In the genomic region with DNA sequence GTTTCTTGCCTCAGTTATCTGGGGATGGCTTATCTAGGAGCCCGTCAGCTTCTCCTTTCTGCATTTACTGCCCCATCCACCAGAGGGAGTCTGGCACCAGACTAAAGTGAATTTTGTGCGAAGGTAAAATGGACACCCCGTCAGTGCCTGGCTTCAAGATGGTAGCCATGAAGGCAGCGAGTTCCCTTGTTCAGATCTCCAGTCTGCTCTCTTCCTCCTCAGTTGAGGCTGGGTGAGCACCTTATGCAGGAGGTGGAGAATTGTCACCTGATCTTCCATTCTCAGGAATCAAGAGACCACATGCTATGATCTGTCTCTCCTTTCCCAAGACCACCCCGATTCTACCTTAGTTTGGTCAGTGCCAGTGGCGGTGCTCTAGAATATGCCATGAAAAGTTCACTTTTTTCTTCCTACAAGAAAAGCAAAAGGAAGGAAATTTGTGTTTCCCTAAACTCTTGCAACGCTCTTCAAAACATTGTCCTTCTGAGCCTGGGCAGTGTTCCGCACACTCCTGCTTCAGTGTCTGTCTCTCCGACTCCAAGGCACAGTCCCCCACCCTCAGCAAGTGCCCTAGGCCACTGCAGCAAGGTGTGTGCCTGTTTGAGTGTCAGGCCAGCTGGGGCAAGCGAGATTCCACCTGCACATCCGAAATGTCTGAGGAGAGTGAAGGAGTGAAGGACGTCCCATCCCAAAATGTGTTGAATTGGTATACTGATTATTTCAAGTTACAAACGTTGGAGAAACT, we compare ENCODE assay signal across 8 cellular contexts.
DNase-seq lines count a peak whose midpoint lies in the region; ATAC-seq and TF ChIP-seq lines count a peak whose summit lies in the region.

No MANE protein-coding gene starts in this region.

- H3K9me3 Mint-ChIP-seq in CD4-positive, alpha-beta T cell: no peaks in the 10 kb centered on the region
- no peaks in the 10 kb centered on the region for H3K9me3 Mint-ChIP-seq in activated naive CD8-positive, alpha-beta T cell treated with anti-CD3 and anti-CD28 coated beads, Interleukin-2, amount 10 ng/mL, durations not matched to agents 7 days and 5 days

- H3K4me3 Mint-ChIP-seq in CD4-positive, alpha-beta T cell: no peak overlapping the region
- H3K4me3 Mint-ChIP-seq in activated naive CD8-positive, alpha-beta T cell treated with anti-CD3 and anti-CD28 coated beads, Interleukin-2, amount 10 ng/mL, durations not matched to agents 7 days and 5 days: no peak overlapping the region

- intact Hi-C loops in CD4-positive, alpha-beta T cell (cut with DNase I, micrococcal nuclease): loop anchor here (1.0 to 10.0 kb wide), 5 partner anchors 203 to 725 kb away; no protein-coding TSS in a partner anchor
- intact Hi-C loops in Panc1 (cut with micrococcal nuclease; ENCODE audit: unreplicated experiment): no loop called here

- BruUV-seq in Panc1 (replicated peaks; lab: Mats Ljungman, UMichigan): no TSS peak

- H3K9me3 ChIP-seq in CD4-positive, alpha-beta T cell (ENCODE audit: control insufficient read depth, low read length): no peaks in the 10 kb centered on the region
- H3K9me3 ChIP-seq in Panc1 (ENCODE audit: control insufficient read depth, insufficient read depth, low read depth, low read length): no peaks in the 10 kb centered on the region

- no peaks in the 10 kb centered on the region for H3K27me3 ChIP-seq in CD4-positive, alpha-beta T cell (ENCODE audit: control insufficient read depth, insufficient read depth, low read length)
- H3K27me3 ChIP-seq in Panc1 (ENCODE audit: control insufficient read depth, insufficient read depth, low read length): no peaks in the 10 kb centered on the region; the same call in 1 of the 2 replicates

- H3K27ac ChIP-seq in CD4-positive, alpha-beta T cell (ENCODE audit: low read depth, low read length): no peak overlapping the region
- H3K27ac ChIP-seq in Panc1 (ENCODE audit: low read length): no peak overlapping the region

- peak; percentile 2 to 34 (median 10) for DNase-seq in CD4-positive, alpha-beta T cell
- DNase-seq in HK-2 (ENCODE audit: unreplicated experiment) (peak; percentile 41), Panc1 (ENCODE audit: low read depth, low spot score) (peak; percentile 30), left kidney (ENCODE audit: low read depth, low spot score) (peak; percentile 18), pons (ENCODE audit: low spot score) (no peak), NCI-H1694 (lab: John Stamatoyannopoulos, UW) (no peak)
- peak; percentile 31 for DNase-seq in activated naive CD8-positive, alpha-beta T cell treated with anti-CD3 and anti-CD28 coated beads, Interleukin-2, amount 10 ng/mL, durations not matched to agents 7 days and 5 days

- no peaks in the 10 kb centered on the region for H3K4me1 Mint-ChIP-seq in CD4-positive, alpha-beta T cell (ENCODE audit: low read depth)
- no peaks in the 10 kb centered on the region for H3K4me1 Mint-ChIP-seq in activated naive CD8-positive, alpha-beta T cell treated with anti-CD3 and anti-CD28 coated beads, Interleukin-2, amount 10 ng/mL, durations not matched to agents 7 days and 5 days

- POLR2A ChIA-PET in CD4-positive, alpha-beta T cell (lab: Charles Lee): no interaction called here
- POLR2A ChIA-PET in Panc1 (lab: Charles Lee): interaction anchor here (0.5 kb wide), 1 partner anchor 1426 kb away, joined by 11 read pairs; no protein-coding TSS in a partner anchor
- POLR2A ChIA-PET in activated naive CD8-positive, alpha-beta T cell treated with anti-CD3 and anti-CD28 coated beads, Interleukin-2, amount 10 ng/mL, durations not matched to agents 7 days and 5 days (lab: Charles Lee): no interaction called here

- H3K4me1 ChIP-seq in Panc1 (ENCODE audit: control insufficient read depth, insufficient read depth, low read length): no peaks in the 10 kb centered on the region

- no peak overlapping the region for H3K27ac Mint-ChIP-seq in CD4-positive, alpha-beta T cell
- no peak overlapping the region for H3K27ac Mint-ChIP-seq in activated naive CD8-positive, alpha-beta T cell treated with anti-CD3 and anti-CD28 coated beads, Interleukin-2, amount 10 ng/mL, durations not matched to agents 7 days and 5 days

- TF ChIP-seq CTCF in CD4-positive, alpha-beta T cell (IDR thresholded peaks at IDR 0.05): peak; percentile 44
- peak; percentile 83 for TF ChIP-seq CTCF in Panc1 (IDR thresholded peaks at IDR 0.05)

- CTCF ChIA-PET in CD4-positive, alpha-beta T cell (lab: Charles Lee): no interaction called here
- CTCF ChIA-PET in Panc1 (lab: Charles Lee): interaction anchor here (0.7 kb wide), 1 partner anchor 1081 kb away, joined by 3 read pairs; no protein-coding TSS in a partner anchor

- H3K36me3 ChIP-seq in Panc1 (ENCODE audit: control insufficient read depth, insufficient read depth, low read length): no peaks in the 10 kb centered on the region

- H3K27me3 Mint-ChIP-seq in CD4-positive, alpha-beta T cell: no peaks in the 10 kb centered on the region
- H3K27me3 Mint-ChIP-seq in activated naive CD8-positive, alpha-beta T cell treated with anti-CD3 and anti-CD28 coated beads, Interleukin-2, amount 10 ng/mL, durations not matched to agents 7 days and 5 days: peaks cover 2% of the 10 kb centered on the region

- in situ Hi-C loops in Panc1 (cut with HindIII; ENCODE audit: low pct_unique_long_range_greater_than_20kb, low sequenced_read_pairs): no loop called here

- no peak overlapping the region for H3K4me3 ChIP-seq in Panc1 (ENCODE audit: low read depth in 2 of 2, low read length in 2 of 2)

- no peaks in the 10 kb centered on the region for H3K36me3 Mint-ChIP-seq in CD4-positive, alpha-beta T cell (ENCODE audit: low read depth)
- no peaks in the 10 kb centered on the region for H3K36me3 Mint-ChIP-seq in activated naive CD8-positive, alpha-beta T cell treated with anti-CD3 and anti-CD28 coated beads, Interleukin-2, amount 10 ng/mL, durations not matched to agents 7 days and 5 days

- no peak for ATAC-seq in CD4-positive, alpha-beta T cell (ENCODE audit: poor library complexity)
- peak; percentile 81 for ATAC-seq in GM19023 (IDR thresholded peaks at IDR 0.05; ENCODE audit: unreplicated experiment)
- ATAC-seq in Panc1: peak; percentile 76
- peak; percentile 22 for ATAC-seq in activated naive CD8-positive, alpha-beta T cell treated with anti-CD3 and anti-CD28 coated beads, Interleukin-2, amount 10 ng/mL, durations not matched to agents 7 days and 5 days (ENCODE audit: low read depth)

Comparison
In these comparisons a context has a peak if more than half of its experiments do, and no peak if none do; other contexts are left out.
1. DNase-seq: peak in CD4-positive, alpha-beta T cell (10 of 10), HK-2 (single experiment), Panc1 (single experiment), activated naive CD8-positive, alpha-beta T cell treated with anti-CD3 and anti-CD28 coated beads, Interleukin-2, amount 10 ng/mL, durations not matched to agents 7 days and 5 days (single experiment) and left kidney (single experiment); none in pons (single experiment) and NCI-H1694 (single experiment).